ENCODE assay signal across 20 cellular contexts in genomic region chr18:77234504-77235365, GRCh38. TPM values are rescaled to one million over a fixed set of nuclear protein-coding genes. Genes with fewer than 3 reads are reported as not detected.
DNase-seq lines count a peak whose midpoint lies in the region; ATAC-seq, FAIRE-seq and TF ChIP-seq lines count a peak whose summit lies in the region.
"Had no signal": no experiment of that assay in that cellular context is flagged by ENCODE, and none has a peak within 500 bp of the region (broad histone marks: within the 10 kb centered on the region; RNA-seq: fewer than 3 reads in every experiment).

No MANE protein-coding gene starts in this region.

- intact Hi-C loops in Panc1 (cut with micrococcal nuclease; ENCODE audit: unreplicated experiment) (no loop called here), mammary epithelial cell (cut with micrococcal nuclease) (no loop called here)

- no peaks in the 10 kb centered on the region for H3K4me1 ChIP-seq in Panc1 (ENCODE audit: control insufficient read depth, insufficient read depth, low read length)
- H3K4me1 ChIP-seq in small intestine (ENCODE audit: control insufficient read depth in 2 of 2, insufficient read depth in 1 of 2, low read depth in 1 of 2, low read length in 1 of 2), result no peaks in the 10 kb centered on the region
- no peaks in the 10 kb centered on the region for H3K4me1 ChIP-seq in mammary epithelial cell (ENCODE audit: insufficient read depth, low read length)
- H3K4me1 ChIP-seq: BLaER1 treated with 17β-estradiol and CSF1 and Interleukin-3, amounts not matched to agents 10 nM and 100 nM had no signal

- no peaks in the 10 kb centered on the region for H3K79me2 ChIP-seq in mammary epithelial cell (ENCODE audit: insufficient read depth, low read length)

- no peak for TF ChIP-seq CTCF in Panc1 (IDR thresholded peaks at IDR 0.05)
- no peak for TF ChIP-seq CTCF in mammary epithelial cell (conservative IDR thresholded peaks at IDR 0.05 in 1 of 2, IDR thresholded peaks at IDR 0.05 in 1 of 2; ENCODE audit: extremely low read depth in 1 of 2, insufficient read depth in 1 of 2, low read depth in 1 of 2, low read length in 2 of 2)

- BruUV-seq in Panc1 (replicated peaks; lab: Mats Ljungman, UMichigan) (no TSS peak), mammary epithelial cell (replicated peaks; lab: Mats Ljungman, UMichigan) (no TSS peak)

- no peak for FAIRE-seq in small intestine (lab: Jason Lieb, UNC)
- FAIRE-seq: GM12892, HepG2 had no signal

- no peak for TF ChIP-seq POLR2A in GM18505 (IDR thresholded peaks at IDR 0.05; ENCODE audit: borderline replicate concordance, extremely low read depth, insufficient read depth, insufficient read length)

- CTCF ChIA-PET in Panc1 (lab: Charles Lee) (no interaction called here), mammary epithelial cell (lab: Charles Lee; ENCODE audit: low non-redundant PET) (no interaction called here)

- DNase-seq in DMS53 (lab: John Stamatoyannopoulos, UW), result peak; percentile 34
- DNase-seq in DMS53 treated with DMSO at 0.1 percent for 48 hours (lab: John Stamatoyannopoulos, UW; ENCODE audit: unreplicated experiment), result no peak
- no peak for DNase-seq in Panc1 (ENCODE audit: low read depth, low spot score)
- peak; percentile 31 for DNase-seq in kidney glomerular epithelial cell (lab: John Stamatoyannopoulos, UW)
- DNase-seq in small intestine, result peak; percentile 31
- no peak for DNase-seq in mammary epithelial cell
- DNase-seq: DMS79, GDM1, HFFc6, Karpas-422, NCI-H1105 treated with DMSO at 0.1 percent for 48 hours, NCI-H2029 had no signal

- dilution Hi-C loops in mammary epithelial cell (cut with HindIII; ENCODE audit: low sequenced_read_pairs), result no loop called here

- ATAC-seq in Panc1 (peak; percentile 30; the same call in 1 of the 2 replicates), HG02973 (IDR thresholded peaks at IDR 0.05; ENCODE audit: unreplicated experiment) (no peak), GM18505 (IDR thresholded peaks at IDR 0.05; ENCODE audit: unreplicated experiment) (no peak)
- ATAC-seq: HepG2, Right ventricle myocardium inferior, SK-N-SH treated with all-trans-retinoic acid at 6 μM for 48 hours had no signal

- no peak overlapping the region for H3K4me2 ChIP-seq in mammary epithelial cell (ENCODE audit: insufficient read depth, low read depth, low read length)
- H3K4me2 ChIP-seq: BLaER1 treated with 17β-estradiol and CSF1 and Interleukin-3, amounts not matched to agents 10 nM and 100 nM had no signal

- peaks cover 16% of the 10 kb centered on the region for H3K9me3 ChIP-seq in Panc1 (ENCODE audit: control insufficient read depth, insufficient read depth, low read depth, low read length)
- H3K9me3 ChIP-seq in small intestine (ENCODE audit: control insufficient read depth, low read depth), result peaks cover 2% of the 10 kb centered on the region
- peaks cover 10% of the 10 kb centered on the region for H3K9me3 ChIP-seq in mammary epithelial cell (replicated peaks; ENCODE audit: insufficient read depth, low read length)

- POLR2A ChIA-PET in Panc1 (lab: Charles Lee), result no interaction called here

- H4K20me1 ChIP-seq in mammary epithelial cell (ENCODE audit: insufficient read depth, low read length), result no peaks in the 10 kb centered on the region
- H4K20me1 ChIP-seq: BLaER1 treated with 17β-estradiol and CSF1 and Interleukin-3, amounts not matched to agents 10 nM and 100 nM had no signal

- 50 to 79% (median 62%) methylated on average over 16 of the region's 16 CpGs for WGBS in small intestine, 3 donors
- 59% methylated on average over 12 of the region's 16 CpGs for WGBS in mammary epithelial cell (ENCODE audit: low coverage, missing lambda C conversion rate)

- no peak overlapping the region for H3K27ac ChIP-seq in Panc1 (ENCODE audit: low read length)
- no peak overlapping the region for H3K27ac ChIP-seq in small intestine (ENCODE audit: low read depth in 1 of 2, low read length in 1 of 2)
- H3K27ac ChIP-seq in mammary epithelial cell (ENCODE audit: insufficient read depth, low read depth, low read length), result no peak overlapping the region
- H3K27ac ChIP-seq: 22Rv1; BLaER1 treated with 17β-estradiol and CSF1 and Interleukin-3, amounts not matched to agents 10 nM and 100 nM had no signal

- in situ Hi-C loops in Panc1 (cut with HindIII; ENCODE audit: low pct_unique_long_range_greater_than_20kb, low sequenced_read_pairs) (no loop called here), mammary epithelial cell (cut with MboI; ENCODE audit: low sequenced_read_pairs in 2 of 2) (no loop called here)

- no peak overlapping the region for H3K9ac ChIP-seq in mammary epithelial cell (ENCODE audit: insufficient read depth, low read length)
- H3K9ac ChIP-seq: BLaER1 treated with 17β-estradiol and CSF1 and Interleukin-3, amounts not matched to agents 10 nM and 100 nM had no signal

- H3K27me3 ChIP-seq in Panc1 (ENCODE audit: control insufficient read depth, insufficient read depth, low read length) (no peaks in the 10 kb centered on the region), small intestine (ENCODE audit: control insufficient read depth in 2 of 2, insufficient read depth in 2 of 2, low read length in 2 of 2) (peaks cover 0 to 2% of the 10 kb centered on the region in 2 donors), mammary epithelial cell (ENCODE audit: insufficient read depth, low read length) (no peaks in the 10 kb centered on the region)
- H3K27me3 ChIP-seq: BLaER1 treated with 17β-estradiol and CSF1 and Interleukin-3, amounts not matched to agents 10 nM and 100 nM had no signal

- no peak overlapping the region for H2AFZ ChIP-seq in mammary epithelial cell (ENCODE audit: low read depth, low read length)

- no peak overlapping the region for H3K4me3 ChIP-seq in Panc1 (ENCODE audit: low read depth in 2 of 2, low read length in 2 of 2)
- H3K4me3 ChIP-seq in small intestine (ENCODE audit: low read depth in 1 of 2, low read length in 2 of 2), result no peak overlapping the region
- H3K4me3 ChIP-seq in mammary epithelial cell (replicated peaks in 1 of 3; ENCODE audit: insufficient read depth in 1 of 3, low read depth in 2 of 3, low read length in 3 of 3), result no peak overlapping the region
- H3K4me3 ChIP-seq: BLaER1 treated with 17β-estradiol and CSF1 and Interleukin-3, amounts not matched to agents 10 nM and 100 nM had no signal

- H3K36me3 ChIP-seq in Panc1 (ENCODE audit: control insufficient read depth, insufficient read depth, low read length) (no peaks in the 10 kb centered on the region), small intestine (ENCODE audit: control insufficient read depth in 2 of 2, insufficient read depth in 2 of 2, low read length in 2 of 2) (no peaks in the 10 kb centered on the region), mammary epithelial cell (ENCODE audit: insufficient read depth, low read length) (no peaks in the 10 kb centered on the region)

RNA-seq across cellular contexts. Expression of gene GALR1, which starts 14.9 kb away (rescaled TPM):
- total RNA-seq in Panc1 (2021; ENCODE audit: unreplicated experiment) (not detected), mammary epithelial cell (not detected)
- polyA plus RNA-seq in Panc1 (2012; ENCODE audit: insufficient read length), result not detected
- polyA plus RNA-seq in small intestine (1 to 10 TPM in 1 of 3 donors, not detected in 2; 1.1 TPM), mammary epithelial cell (not detected)
- not detected for polyA minus RNA-seq in mammary epithelial cell
- total RNA-seq: HepG2, HFFc6, Right ventricle myocardium inferior had no signal
- polyA plus RNA-seq: HepG2 had no signal

Comparison
In these comparisons a context has a peak if more than half of its experiments do, and no peak if none do; other contexts are left out.
1. DNase-seq: peak in DMS53 (single experiment), kidney glomerular epithelial cell (single experiment) and small intestine (single experiment); none in DMS53 treated with DMSO at 0.1 percent for 48 hours (single experiment), Panc1 (single experiment) and mammary epithelial cell (single experiment).